Comparison of ENCODE assay signal across 9 cellular contexts in the genomic region with DNA sequence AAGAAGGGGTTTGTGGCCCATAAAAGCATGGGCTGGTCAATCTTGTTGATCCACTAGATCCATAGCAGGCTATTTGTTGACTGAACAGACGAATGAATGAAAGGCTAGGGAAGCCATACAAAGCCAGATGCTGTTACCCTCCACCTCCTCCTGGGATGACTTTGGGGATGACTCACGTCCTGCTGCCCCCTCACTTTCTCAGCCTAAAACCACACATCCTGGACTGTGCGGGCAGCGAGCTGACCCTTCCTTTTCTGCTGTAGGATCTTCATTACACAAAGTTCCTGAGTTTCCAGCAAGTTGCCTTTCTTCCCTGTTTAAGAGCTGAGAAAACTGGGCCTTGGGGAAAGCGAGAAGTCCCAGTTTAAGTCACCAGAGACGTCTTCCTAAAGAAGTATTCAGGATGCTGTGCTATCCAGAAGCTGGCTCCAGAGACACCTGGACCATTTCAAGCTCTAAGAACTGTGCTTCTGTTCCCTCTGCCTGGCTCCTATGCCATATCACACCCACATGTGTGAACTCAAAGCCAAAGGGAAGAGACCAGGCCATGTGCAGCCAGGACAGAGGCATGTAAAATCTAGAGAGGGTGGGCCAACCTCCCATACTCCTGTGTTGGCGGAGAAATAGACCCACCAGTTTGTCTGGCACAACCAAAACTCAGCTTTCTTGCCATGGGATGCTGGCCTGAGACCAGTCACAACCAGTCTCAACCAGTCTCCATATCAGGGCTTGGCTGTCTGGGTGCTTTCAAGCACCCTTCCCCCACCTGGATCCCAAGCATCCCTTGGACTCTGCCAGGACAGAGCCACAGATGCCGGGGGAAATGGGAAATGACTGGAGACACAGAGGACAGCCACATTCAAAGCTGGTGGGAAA. TPM values are rescaled to one million over a fixed set of nuclear protein-coding genes. Genes with fewer than 3 reads are reported as not detected.
A peak's percentile ranks its signal among the peaks of the same experiment; 100 is the strongest.
DNase-seq lines count a peak whose midpoint lies in the region; ATAC-seq and TF ChIP-seq lines count a peak whose summit lies in the region.
"Had no signal": no experiment of that assay in that cellular context is flagged by ENCODE, and none has a peak within 500 bp of the region (broad histone marks: within the 10 kb centered on the region; RNA-seq: fewer than 3 reads in every experiment).

No MANE protein-coding gene starts in this region.

- H3K4me1 ChIP-seq in Caco-2 = peaks cover 21% of the 10 kb centered on the region

- TF ChIP-seq POLR2A in NB4 (IDR thresholded peaks at IDR 0.05; ENCODE audit: extremely low read depth, insufficient read length) = no peak

- TF ChIP-seq CTCF in NB4 (IDR thresholded peaks at IDR 0.05; ENCODE audit: low read depth, low read length) (no peak), Caco-2 (IDR thresholded peaks at IDR 0.05; ENCODE audit: insufficient read depth in 1 of 2, low read depth in 1 of 2, low read length in 1 of 2, severe bottlenecking in 1 of 2, unreplicated experiment in 1 of 2) (no peak)

- H3K27ac Mint-ChIP-seq in central memory CD8-positive, alpha-beta T cell (ENCODE audit: low read depth) = peak overlapping the region; percentile 82
- no peak overlapping the region for H3K27ac Mint-ChIP-seq in Caco-2 (ENCODE audit: unreplicated experiment)

- H3K4me1 Mint-ChIP-seq in central memory CD8-positive, alpha-beta T cell = peaks cover 56% of the 10 kb centered on the region
- peaks cover 24% of the 10 kb centered on the region for H3K4me1 Mint-ChIP-seq in Caco-2 (ENCODE audit: low read depth, unreplicated experiment)

- POLR2A ChIA-PET in Caco-2 (lab: Charles Lee) = no interaction called here

- no peaks in the 10 kb centered on the region for H3K27me3 Mint-ChIP-seq in central memory CD8-positive, alpha-beta T cell
- H3K27me3 Mint-ChIP-seq in Caco-2 (ENCODE audit: insufficient read depth, unreplicated experiment) = no peaks in the 10 kb centered on the region

- no peaks in the 10 kb centered on the region for H3K27me3 ChIP-seq in Caco-2 (replicated peaks; ENCODE audit: control insufficient read depth, insufficient read depth, low read length)

- ATAC-seq in central memory CD8-positive, alpha-beta T cell (replicated peaks; ENCODE audit: extremely low read depth, poor library complexity, severe bottlenecking) = no peak
- no peak for ATAC-seq in GM21390 (IDR thresholded peaks at IDR 0.05; ENCODE audit: unreplicated experiment)

- CTCF ChIA-PET in Caco-2 (lab: Charles Lee) = interaction anchor here (0.5 kb wide), 1 partner anchor 1081 kb away, joined by 5 read pairs; no protein-coding TSS in a partner anchor

- peaks cover 16% of the 10 kb centered on the region for H3K36me3 Mint-ChIP-seq in central memory CD8-positive, alpha-beta T cell (ENCODE audit: insufficient read depth)
- H3K36me3 Mint-ChIP-seq in Caco-2 (ENCODE audit: insufficient read depth, unreplicated experiment) = peaks cover 20% of the 10 kb centered on the region

- no peak overlapping the region for H3K4me3 Mint-ChIP-seq in central memory CD8-positive, alpha-beta T cell
- no peak overlapping the region for H3K4me3 Mint-ChIP-seq in Caco-2 (ENCODE audit: unreplicated experiment)

- H3K4me3 ChIP-seq in NB4 (ENCODE audit: low read depth, low read length) (peak overlapping the region; percentile 8), Caco-2 (ENCODE audit: low read depth, low read length) (no peak overlapping the region)

- BruUV-seq in Caco-2 (replicated peaks; lab: Mats Ljungman, UMichigan) = no TSS peak

- DNase-seq in EL (peak; percentile 94), NB4 (ENCODE audit: low read depth) (peak; percentile 87), non-pigmented ciliary epithelial cell (ENCODE audit: low read depth) (peak; percentile 82), Caco-2 (no peak), HT-29 (ENCODE audit: low spot score) (no peak), NCI-H1417 treated with DMSO at 0.1 percent for 48 hours (lab: John Stamatoyannopoulos, UW) (no peak)
- no peak for DNase-seq in central memory CD8-positive, alpha-beta T cell (ENCODE audit: low spot score in 2 of 2)
- DNase-seq: KG1 had no signal

- intact Hi-C loops in Caco-2 (cut with micrococcal nuclease; ENCODE audit: unreplicated experiment) = no loop called here

- no peaks in the 10 kb centered on the region for H3K9me3 Mint-ChIP-seq in central memory CD8-positive, alpha-beta T cell
- H3K9me3 Mint-ChIP-seq in Caco-2 (ENCODE audit: unreplicated experiment) = no peaks in the 10 kb centered on the region

- H3K9me3 ChIP-seq in Caco-2 = no peaks in the 10 kb centered on the region; the same call in 1 of the 2 replicates

- no peaks in the 10 kb centered on the region; the same call in 1 of the 2 replicates for H3K36me3 ChIP-seq in Caco-2 (ENCODE audit: control insufficient read depth, insufficient read depth, low read length)

RNA-seq across cellular contexts. Expression of gene SLC20A1, which starts 4.7 kb away (rescaled TPM):
- total RNA-seq in Caco-2 (2022) = 91.1 and 102 TPM in 2 replicates
- 30.3 and 32.7 TPM in 2 replicates for total RNA-seq in HT-29 (2014; rRNA removed; shearing (Covaris generic))

RNA-seq across cellular contexts. Expression of gene CHCHD5, which starts 56.6 kb away (rescaled TPM):
- 50.7 and 56.0 TPM in 2 replicates for total RNA-seq in Caco-2 (2022)
- 24.7 and 36.1 TPM in 2 replicates for total RNA-seq in HT-29 (2014; rRNA removed; shearing (Covaris generic))

Comparison
In these comparisons a context has a peak if more than half of its experiments do, and no peak if none do; other contexts are left out.
1. DNase-seq: peak in EL (single experiment), NB4 (single experiment) and non-pigmented ciliary epithelial cell (single experiment); none in central memory CD8-positive, alpha-beta T cell (0 of 2), Caco-2 (0 of 2), HT-29 (single experiment) and NCI-H1417 treated with DMSO at 0.1 percent for 48 hours (single experiment).